ENCODE assay signal across 18 cellular contexts in the genomic region with DNA sequence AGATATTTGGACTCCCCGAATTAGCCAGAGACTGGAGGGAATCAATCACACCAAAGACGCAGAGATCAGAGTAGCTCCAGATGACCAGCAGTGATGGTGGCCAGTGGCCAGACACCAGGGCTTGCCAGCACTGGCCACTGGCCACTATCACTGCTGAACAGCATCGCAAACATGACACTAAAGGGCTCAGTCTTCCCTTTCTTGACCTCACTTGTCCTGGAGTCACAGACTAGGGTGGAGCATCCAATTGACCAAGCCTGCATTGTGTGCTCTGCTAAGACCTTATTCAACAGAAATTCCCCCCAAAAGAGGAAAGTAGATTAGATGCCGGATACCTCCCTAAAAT.
"Had no signal": no experiment of that assay in that cellular context is flagged by ENCODE, and none has a peak within 500 bp of the region (broad histone marks: within the 10 kb centered on the region; RNA-seq: fewer than 3 reads in every experiment).

No MANE protein-coding gene starts in this region.

- H3K4me1 ChIP-seq: adrenal gland, breast epithelium had no signal

- H3K4me3 ChIP-seq: adrenal gland, breast epithelium, mucosa of descending colon, suprapubic skin, vagina had no signal

- H3K27me3 ChIP-seq: adrenal gland, breast epithelium, suprapubic skin, vagina had no signal

- H3K36me3 ChIP-seq: adrenal gland, breast epithelium, suprapubic skin, vagina had no signal

- H3K9me3 ChIP-seq: adrenal gland, breast epithelium, mucosa of descending colon, suprapubic skin, vagina had no signal

- DNase-seq: activated CD4-positive, alpha-beta T cell treated with anti-CD3 and anti-CD28 coated beads for 1 hour; activated T-cell treated with anti-CD3 and anti-CD28 coated beads, Interleukin-2, amount 50 U/mL, for 1 hour; adrenal gland; cortex of kidney; immature natural killer cell; kidney glomerular epithelial cell; mucosa of descending colon; nephron progenitor cell; stimulated activated CD4-positive, alpha-beta T cell treated with anti-CD3 and anti-CD28 coated beads, Interleukin-12 subunit alpha, Interleukin-12 subunit beta, amount 100 ng/mL, for 4 hours; stimulated activated CD4-positive, alpha-beta T cell treated with anti-CD3 and anti-CD28 coated beads, Interleukin-4, amount 100 ng/mL, for 4 hours; stimulated activated naive CD8-positive, alpha-beta T cell treated with anti-CD3 and anti-CD28 coated beads, Interleukin-15, Interleukin-2, amounts not matched to agents 100 U/mL and 50 U/mL, for 24 hours; T-helper 9 cell had no signal

- ATAC-seq: activated T-helper 17 cell treated with anti-CD3 and anti-CD28 coated beads, Interleukin-2, amount 50 U/mL, for 72 hours; mucosa of descending colon; right cardiac atrium; stimulated activated naive CD8-positive, alpha-beta T cell treated with anti-CD3 and anti-CD28 coated beads, Interleukin-15, Interleukin-2, amounts not matched to agents 100 U/mL and 50 U/mL, for 24 hours had no signal

- H3K27ac ChIP-seq: adrenal gland, breast epithelium, epithelial cell of prostate, suprapubic skin, vagina had no signal
